8 cellular contexts compared by ENCODE assay signal in genomic region chr1:47437518-47438320, GRCh38. TPM values are rescaled to one million over a fixed set of nuclear protein-coding genes. Genes with fewer than 3 reads are reported as not detected.
DNase-seq lines count a peak whose midpoint lies in the region; ATAC-seq and TF ChIP-seq lines count a peak whose summit lies in the region.

FOXD2 (plus strand) TSS chr1:47438044; CDS start chr1:47438136, 92 bp downstream.

- peaks cover 10 to 47% of the 10 kb centered on the region in 2 donors for H3K4me1 ChIP-seq in left lung

- H3K36me3 ChIP-seq in left lung, result no peaks in the 10 kb centered on the region

- intact Hi-C loops in left lung (cut with DNase I), result loop anchor here in 1 of 2 donors (5.0 to 10.0 kb wide), 2 partner anchors 253 to 275 kb away; no protein-coding TSS in a partner anchor

- peaks cover 57 to 100% of the 10 kb centered on the region in 2 donors for H3K27me3 ChIP-seq in left lung

- peak; percentile 87 for ATAC-seq in GM18907 (IDR thresholded peaks at IDR 0.05; ENCODE audit: unreplicated experiment)
- peak; percentile 79 for ATAC-seq in HG03135 (IDR thresholded peaks at IDR 0.05; ENCODE audit: unreplicated experiment)
- ATAC-seq in activated CD4-positive, CD25-positive, alpha-beta regulatory T cell treated with anti-CD3 and anti-CD28 coated beads, Interleukin-2, amount 50 U/mL, for 24 hours, result peak; percentile 88 to 90
- peak; percentile 94 for ATAC-seq in left lung

- no peaks in the 10 kb centered on the region for H3K9me3 ChIP-seq in left lung

- peak within 1 kb of the TSS; percentile 78 to 81 for H3K27ac ChIP-seq in left lung

- DNase-seq in AML-193 (lab: John Stamatoyannopoulos, UW) (peak; percentile 72 to 79), NCI-H226 (peak; percentile 76), choroid plexus epithelial cell (ENCODE audit: low read depth) (peak; percentile 84), left lung (peak; percentile 90 to 96)
- peak; percentile 94 for DNase-seq in stimulated activated CD4-positive, alpha-beta T cell treated with anti-CD3 and anti-CD28 coated beads, Interleukin-4, amount 100 ng/mL, for 1 hour

- TF ChIP-seq CTCF in choroid plexus epithelial cell (conservative IDR thresholded peaks at IDR 0.05; ENCODE audit: low read depth, low read length) (peak; percentile 49), left lung (IDR thresholded peaks at IDR 0.05) (peak; percentile 99 to 100)

- H3K4me3 ChIP-seq in choroid plexus epithelial cell (ENCODE audit: low read depth, low read length) (peak within 1 kb of the TSS; percentile 86), left lung (peak within 1 kb of the TSS; percentile 71 to 76)

RNA-seq across cellular contexts. Expression of gene FOXD2, which starts in this region (rescaled TPM):
- under 1 TPM; 0.34 to 0.35 TPM for total RNA-seq in left lung

Comparison
In these comparisons a context has a peak if more than half of its experiments do, and no peak if none do; other contexts are left out.
1. Peak in every context shown above with its lines: DNase-seq, ATAC-seq, H3K4me3 ChIP-seq and H3K27ac ChIP-seq.
2. Peak in DNase-seq, ATAC-seq, H3K4me3 ChIP-seq and H3K27ac ChIP-seq in left lung; RNA of the gene not detected or under 1 TPM.